ENCODE assay signal across 10 cellular contexts in the genomic region with DNA sequence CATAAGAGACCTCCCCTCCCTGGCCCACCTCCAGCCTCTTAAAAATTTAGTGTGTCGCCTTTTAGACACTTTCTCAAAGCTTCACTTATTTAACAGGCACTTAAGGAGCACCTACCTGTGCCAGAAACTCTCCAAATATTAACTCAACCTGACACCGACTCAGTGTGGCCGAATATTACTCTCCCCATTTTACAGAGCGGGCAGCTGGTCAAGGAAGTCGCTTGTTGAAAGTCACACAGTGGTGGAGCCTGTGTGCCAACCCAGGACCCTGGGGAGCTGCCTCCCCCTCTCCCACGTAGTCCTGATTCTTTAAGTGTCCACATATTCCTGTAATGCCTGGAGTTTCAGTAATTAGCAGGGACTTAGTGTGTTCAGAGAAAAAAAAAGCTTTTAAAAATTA. TPM values are rescaled to one million over a fixed set of nuclear protein-coding genes. Genes with fewer than 3 reads are reported as not detected.
A peak's percentile ranks its signal among the peaks of the same experiment; 100 is the strongest.
DNase-seq lines count a peak whose midpoint lies in the region; ATAC-seq, FAIRE-seq and TF ChIP-seq lines count a peak whose summit lies in the region.
"Had no signal": no experiment of that assay in that cellular context is flagged by ENCODE, and none has a peak within 500 bp of the region (broad histone marks: within the 10 kb centered on the region; RNA-seq: fewer than 3 reads in every experiment).

No MANE protein-coding gene starts in this region.

- no peak overlapping the region for H4K12ac ChIP-seq in trophoblast cell (ENCODE audit: low read depth, low read length)

- H3K27ac Mint-ChIP-seq in CD4-positive, CD25-positive, alpha-beta regulatory T cell: peak overlapping the region; percentile 81 to 97 (median 94)

- POLR2A ChIA-PET in OCI-LY7 (lab: Charles Lee): interaction anchor here (0.6 to 2.5 kb wide), 3 partner anchors 30 to 111 kb away, joined by 3 to 16 read pairs (median 3); no protein-coding TSS in a partner anchor
- POLR2A ChIA-PET in endothelial cell of umbilical vein (lab: Charles Lee): interaction anchor here (0.5 to 1.7 kb wide), 3 partner anchors 38 to 62 kb away, joined by 3 to 5 read pairs (median 4); no protein-coding TSS in a partner anchor

- peak overlapping the region; percentile 25 for H2BK5ac ChIP-seq in trophoblast cell (ENCODE audit: low read depth, low read length, poor library complexity)

- peaks cover 3 to 41% (median 10%) of the 10 kb centered on the region in 4 donors for H3K4me1 Mint-ChIP-seq in CD4-positive, CD25-positive, alpha-beta regulatory T cell

- peaks cover 6% of the 10 kb centered on the region; the same call in 1 of the 2 replicates for H4K20me1 ChIP-seq in OCI-LY7 (ENCODE audit: insufficient read depth, low read length)
- no peaks in the 10 kb centered on the region for H4K20me1 ChIP-seq in endothelial cell of umbilical vein (replicated peaks; ENCODE audit: control insufficient read depth, extremely low read depth, insufficient read depth, low read length)

- H3K4me1 ChIP-seq in CD4-positive, CD25-positive, alpha-beta regulatory T cell (ENCODE audit: control insufficient read depth, insufficient read depth, low read length, poor library complexity, severe bottlenecking): peaks cover 15% of the 10 kb centered on the region
- peaks cover 40% of the 10 kb centered on the region for H3K4me1 ChIP-seq in OCI-LY7 (ENCODE audit: insufficient read depth, low read length, poor library complexity, severe bottlenecking)
- H3K4me1 ChIP-seq in endothelial cell of umbilical vein (ENCODE audit: control insufficient read depth, extremely low read depth, insufficient read depth, low read length): peaks cover 14% of the 10 kb centered on the region
- peaks cover 19 to 21% of the 10 kb centered on the region in 2 experiments for H3K4me1 ChIP-seq in trophoblast cell (ENCODE audit: control insufficient read depth in 1 of 2, insufficient read depth in 2 of 2, low read length in 2 of 2)

- CTCF ChIA-PET in OCI-LY7 (lab: Charles Lee; ENCODE audit: unreplicated experiment) (interaction anchor here (1.5 kb wide), 1 partner anchor 29 kb away, joined by 6 read pairs; no protein-coding TSS in a partner anchor), endothelial cell of umbilical vein (lab: Charles Lee) (interaction anchor here (0.7 to 2.9 kb wide), 11 partner anchors 13 to 469 kb away, joined by 3 to 22 read pairs (median 4); no protein-coding TSS in a partner anchor)

- H2AK5ac ChIP-seq in trophoblast cell (ENCODE audit: low read length): peak overlapping the region; percentile 52

- H3K4me3 Mint-ChIP-seq in CD4-positive, CD25-positive, alpha-beta regulatory T cell: peak overlapping the region; percentile 89 to 94 (median 92)

- no peaks in the 10 kb centered on the region for H3K9me2 ChIP-seq in OCI-LY7 (ENCODE audit: insufficient read depth, low read length)

- H3K18ac ChIP-seq in trophoblast cell (ENCODE audit: low read length): peak overlapping the region; percentile 22

- H2BK120ac ChIP-seq in trophoblast cell (ENCODE audit: insufficient read depth, low read length, poor library complexity): peak overlapping the region; percentile 23

- peak overlapping the region; percentile 37 for H3K4me3 ChIP-seq in CD4-positive, CD25-positive, alpha-beta regulatory T cell (ENCODE audit: low read depth, low read length)
- H3K4me3 ChIP-seq in OCI-LY7 (ENCODE audit: low read depth, low read length, poor library complexity, severe bottlenecking): peak overlapping the region; percentile 75
- H3K4me3 ChIP-seq in endothelial cell of umbilical vein (replicated peaks in 1 of 3; ENCODE audit: insufficient read depth in 1 of 3, low read depth in 1 of 3, low read length in 3 of 3): peak overlapping the region; percentile 22 to 79 (median 58)
- H3K4me3 ChIP-seq in trophoblast cell (ENCODE audit: low read depth, low read length): no peak overlapping the region

- H3K36me3 ChIP-seq in CD4-positive, CD25-positive, alpha-beta regulatory T cell (ENCODE audit: control insufficient read depth, insufficient read depth, low read length): no peaks in the 10 kb centered on the region
- H3K36me3 ChIP-seq in OCI-LY7 (ENCODE audit: insufficient read depth, low read length) (no peaks in the 10 kb centered on the region), endothelial cell of umbilical vein (ENCODE audit: control insufficient read depth in 2 of 2, extremely low read depth in 1 of 2, insufficient read depth in 2 of 2, low read length in 2 of 2) (no peaks in the 10 kb centered on the region), trophoblast cell (ENCODE audit: control insufficient read depth in 1 of 2, insufficient read depth in 2 of 2, low read length in 2 of 2) (peaks cover 5 to 9% of the 10 kb centered on the region in 2 experiments)

- H3K9ac ChIP-seq in endothelial cell of umbilical vein (replicated peaks; ENCODE audit: extremely low read depth, insufficient read depth, low read length): peak overlapping the region; percentile 76
- no peak overlapping the region for H3K9ac ChIP-seq in trophoblast cell (ENCODE audit: low read length)

- no peaks in the 10 kb centered on the region for H3K9me3 Mint-ChIP-seq in CD4-positive, CD25-positive, alpha-beta regulatory T cell

- H3K9me1 ChIP-seq in endothelial cell of umbilical vein (replicated peaks; ENCODE audit: control insufficient read depth, extremely low read depth, insufficient read depth, low read length): no peaks in the 10 kb centered on the region

- peak overlapping the region; percentile 61 for H2BK12ac ChIP-seq in trophoblast cell (ENCODE audit: low read length)

- no peak for DNase-seq in CD4-positive, CD25-positive, alpha-beta regulatory T cell
- DNase-seq in OCI-LY7 (ENCODE audit: low spot score) (no peak), endothelial cell of umbilical vein (ENCODE audit: low read depth, low spot score) (peak; percentile 16), trophoblast cell (peak in 1 of 2 donors; percentile 18), GM19240 (ENCODE audit: insufficient read length, low spot score) (no peak)
- DNase-seq: retina had no signal

- H3K27me3 Mint-ChIP-seq in CD4-positive, CD25-positive, alpha-beta regulatory T cell: peaks cover 33% of the 10 kb centered on the region

- WGBS in trophoblast cell (ENCODE audit: extremely low coverage, insufficient coverage, insufficient read length): no CpG with 5 or more reads among the region's 6 CpGs

- peak overlapping the region; percentile 41 for H4K8ac ChIP-seq in trophoblast cell (ENCODE audit: low read depth, low read length)

- BruUV-seq in OCI-LY7 (replicated peaks; lab: Mats Ljungman, UMichigan): no TSS peak
- BruUV-seq in endothelial cell of umbilical vein (replicated peaks; lab: Mats Ljungman, UMichigan): no TSS peak

- H2AFZ ChIP-seq in OCI-LY7 (ENCODE audit: low read length): peak overlapping the region; percentile 72
- no peak overlapping the region for H2AFZ ChIP-seq in endothelial cell of umbilical vein (ENCODE audit: low read depth, low read length)
- H2AFZ ChIP-seq in trophoblast cell (ENCODE audit: insufficient read depth, low read length, poor library complexity): no peak overlapping the region

- no peaks in the 10 kb centered on the region for H3K27me3 ChIP-seq in CD4-positive, CD25-positive, alpha-beta regulatory T cell (ENCODE audit: control insufficient read depth, insufficient read depth, low read length)
- H3K27me3 ChIP-seq in endothelial cell of umbilical vein (ENCODE audit: control insufficient read depth in 2 of 2, insufficient read depth in 2 of 2, low read length in 2 of 2) (no peaks in the 10 kb centered on the region), trophoblast cell (ENCODE audit: insufficient read depth, low read length) (no peaks in the 10 kb centered on the region)

- H4K91ac ChIP-seq in trophoblast cell (ENCODE audit: low read depth, low read length): peak overlapping the region; percentile 53

- intact Hi-C loops in OCI-LY7 (cut with micrococcal nuclease; ENCODE audit: unreplicated experiment): loop anchor here (1.0 to 2.0 kb wide), 2 partner anchors 31 to 56 kb away; no protein-coding TSS in a partner anchor
- intact Hi-C loops in endothelial cell of umbilical vein (cut with micrococcal nuclease): loop anchor here (1.0 to 10.0 kb wide), 10 partner anchors 7 to 1184 kb away; no protein-coding TSS in a partner anchor

- peak overlapping the region; percentile 71 for H3K27ac ChIP-seq in CD4-positive, CD25-positive, alpha-beta regulatory T cell (ENCODE audit: insufficient read depth, low read length, poor library complexity, severe bottlenecking)
- H3K27ac ChIP-seq in OCI-LY7 (ENCODE audit: low read depth, low read length, poor library complexity, severe bottlenecking) (peak overlapping the region; percentile 34), endothelial cell of umbilical vein (ENCODE audit: insufficient read depth, low read depth, low read length) (peak overlapping the region; percentile 83), trophoblast cell (ENCODE audit: low read depth, low read length) (peak overlapping the region; percentile 40)

- H3K4me2 ChIP-seq in OCI-LY7 (ENCODE audit: low read length) (peak overlapping the region; percentile 93), endothelial cell of umbilical vein (ENCODE audit: insufficient read depth, low read length) (peak overlapping the region; percentile 77), trophoblast cell (ENCODE audit: low read length) (peak overlapping the region; percentile 88)

- no peak for TF ChIP-seq CTCF in OCI-LY7 (conservative IDR thresholded peaks at IDR 0.05; ENCODE audit: low read length)
- no peak for TF ChIP-seq CTCF in endothelial cell of umbilical vein (IDR thresholded peaks at IDR 0.05; ENCODE audit: extremely low read depth in 1 of 2, insufficient read depth in 1 of 2, low read depth in 1 of 2, low read length in 2 of 2)

- FAIRE-seq in endothelial cell of umbilical vein (lab: Jason Lieb, UNC): peak; percentile 35
- FAIRE-seq: GM18507 had no signal

- no peak for TF ChIP-seq POLR2A in endothelial cell of umbilical vein (IDR thresholded peaks at IDR 0.05; ENCODE audit: low read depth, low read length)

- no peak overlapping the region for H3K23ac ChIP-seq in trophoblast cell (ENCODE audit: low read length)

- H3K14ac ChIP-seq in trophoblast cell (ENCODE audit: low read length): peak overlapping the region; percentile 59

- H3K79me2 ChIP-seq in OCI-LY7 (ENCODE audit: insufficient read depth, low read depth, low read length) (peaks cover 14% of the 10 kb centered on the region; the same call in 1 of the 2 replicates), endothelial cell of umbilical vein (ENCODE audit: control insufficient read depth, insufficient read depth, low read length) (peaks cover 29% of the 10 kb centered on the region), trophoblast cell (ENCODE audit: control insufficient read depth, insufficient read depth, low read length, poor library complexity) (peaks cover 24% of the 10 kb centered on the region)

- peaks cover 22% of the 10 kb centered on the region for H3K79me1 ChIP-seq in trophoblast cell (ENCODE audit: low read length)

- H3K36me3 Mint-ChIP-seq in CD4-positive, CD25-positive, alpha-beta regulatory T cell: no peaks in the 10 kb centered on the region

- no peak for ATAC-seq in CD4-positive, CD25-positive, alpha-beta regulatory T cell (ENCODE audit: low read depth in 2 of 2)
- ATAC-seq in GM19324 (IDR thresholded peaks at IDR 0.05; ENCODE audit: low FRiP score, unreplicated experiment) (no peak), GM21786 (IDR thresholded peaks at IDR 0.05; ENCODE audit: unreplicated experiment) (no peak), HG03521 (IDR thresholded peaks at IDR 0.05; ENCODE audit: unreplicated experiment) (no peak)

- no peak overlapping the region for H3K4ac ChIP-seq in trophoblast cell (ENCODE audit: low read depth, low read length)

- dilution Hi-C loops in endothelial cell of umbilical vein (cut with MboI; ENCODE audit: extremely low pct_ligation_motif_present, low sequenced_read_pairs): no loop called here

- no peaks in the 10 kb centered on the region for H3K9me3 ChIP-seq in CD4-positive, CD25-positive, alpha-beta regulatory T cell (ENCODE audit: control insufficient read depth in 2 of 2, low read length in 2 of 2)
- H3K9me3 ChIP-seq in OCI-LY7 (ENCODE audit: low read length) (no peaks in the 10 kb centered on the region), endothelial cell of umbilical vein (replicated peaks; ENCODE audit: control insufficient read depth, insufficient read depth, low read length) (no peaks in the 10 kb centered on the region), trophoblast cell (ENCODE audit: insufficient read depth, low read depth, low read length) (peaks cover 4% of the 10 kb centered on the region)

RNA-seq across cellular contexts. Expression of a gene that starts 1.0 kb away (rescaled TPM):
- total RNA-seq in CD4-positive, CD25-positive, alpha-beta regulatory T cell: 4.0 TPM
- polyA plus RNA-seq in CD4-positive, CD25-positive, alpha-beta regulatory T cell: 1 to 10 TPM in 1 of 4 donors, under 1 TPM in 3; 0.36 to 1.1 (median 0.62) TPM
- 1.4 and 1.8 TPM in 2 replicates for total RNA-seq in OCI-LY7 (2014; rRNA removed; shearing (Covaris generic))
- total RNA-seq in OCI-LY7 (2022): 3.7 and 4.3 TPM in 2 replicates
- 31.6 and 47.1 TPM in 2 replicates for total RNA-seq in endothelial cell of umbilical vein
- 33.2 and 53.9 TPM in 2 replicates for polyA plus RNA-seq in endothelial cell of umbilical vein
- polyA plus RNA-seq in endothelial cell of umbilical vein (2011; cell fraction: cytosol; rRNA removed): 13.6 and 20.4 TPM in 2 replicates
- polyA plus RNA-seq in endothelial cell of umbilical vein (2011; cell fraction: nucleus; rRNA removed): 10.5 and 10.8 TPM in 2 replicates
- 18.8 and 25.3 TPM in 2 replicates for polyA plus RNA-seq in endothelial cell of umbilical vein (2012)
- 20.7 and 21.9 TPM in 2 replicates for polyA minus RNA-seq in endothelial cell of umbilical vein
- 8.5 TPM for polyA minus RNA-seq in endothelial cell of umbilical vein (2011; cell fraction: cytosol; rRNA and poly(A)+ RNA removed)
- polyA minus RNA-seq in endothelial cell of umbilical vein (2011; cell fraction: nucleus; rRNA and poly(A)+ RNA removed): 5.9 and 6.2 TPM in 2 replicates
- 43.9 and 46.9 TPM in 2 replicates for polyA plus RNA-seq in trophoblast cell (2013)
